Comparison of ENCODE assay signal across 1 cellular context in the genomic region with DNA sequence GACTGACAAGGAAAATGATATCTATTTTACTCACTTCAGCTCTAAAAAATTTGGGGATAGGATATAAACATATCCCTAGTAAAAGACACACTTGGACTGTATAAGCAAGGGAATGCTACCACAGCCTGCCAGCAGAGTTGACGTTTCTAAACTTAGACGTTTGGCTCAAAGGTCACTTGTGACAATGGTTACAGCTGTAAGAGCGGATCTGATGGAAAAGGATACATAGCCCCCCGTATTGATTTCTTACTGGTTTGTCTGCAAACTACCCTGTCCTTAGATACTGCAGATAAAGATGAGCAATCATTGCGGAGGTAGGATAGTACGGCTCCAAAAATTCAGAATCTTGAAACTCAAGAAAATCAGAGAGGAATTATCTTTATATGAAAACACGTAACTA.
TF ChIP-seq lines count a peak whose summit lies in the region.

No MANE protein-coding gene starts in this region.

TF ChIP-seq in HepG2, 621 proteins besides CTCF, POLR2A, EP300 and RAD21 (continued from another document and continues in another):
- TF ChIP-seq, protein P1, sequence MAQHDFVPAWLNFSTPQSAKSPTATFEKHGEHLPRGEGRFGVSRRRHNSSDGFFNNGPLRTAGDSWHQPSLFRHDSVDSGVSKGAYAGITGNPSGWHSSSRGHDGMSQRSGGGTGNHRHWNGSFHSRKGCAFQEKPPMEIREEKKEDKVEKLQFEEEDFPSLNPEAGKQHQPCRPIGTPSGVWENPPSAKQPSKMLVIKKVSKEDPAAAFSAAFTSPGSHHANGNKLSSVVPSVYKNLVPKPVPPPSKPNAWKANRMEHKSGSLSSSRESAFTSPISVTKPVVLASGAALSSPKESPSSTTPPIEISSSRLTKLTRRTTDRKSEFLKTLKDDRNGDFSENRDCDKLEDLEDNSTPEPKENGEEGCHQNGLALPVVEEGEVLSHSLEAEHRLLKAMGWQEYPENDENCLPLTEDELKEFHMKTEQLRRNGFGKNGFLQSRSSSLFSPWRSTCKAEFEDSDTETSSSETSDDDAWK (CRISPR knock-in tag; IDR thresholded peaks at IDR 0.05) = no peak
- TF ChIP-seq MEF2D (CRISPR knock-in tag; IDR thresholded peaks at IDR 0.05) (peak; percentile 99), NAIF1 (CRISPR knock-in tag; IDR thresholded peaks at IDR 0.05; ENCODE audit: borderline replicate concordance) (peak; percentile 54; the same call in 1 of the 2 replicates), GATAD2A (CRISPR knock-in tag; IDR thresholded peaks at IDR 0.05) (peak; percentile 95), GFI1 (CRISPR knock-in tag; IDR thresholded peaks at IDR 0.05; ENCODE audit: borderline replicate concordance) (no peak), SETDB1 (CRISPR knock-in tag; IDR thresholded peaks at IDR 0.05; ENCODE audit: borderline replicate concordance) (no peak), KDM2A (CRISPR knock-in tag; IDR thresholded peaks at IDR 0.05; ENCODE audit: borderline replicate concordance, low read depth) (no peak), NR2F6 (IDR thresholded peaks at IDR 0.05) (peak; percentile 46; the same call in 1 of the 2 replicates), NR2F6 (CRISPR knock-in tag; IDR thresholded peaks at IDR 0.05) (peak; percentile 34; the same call in 1 of the 2 replicates), KLF6 (CRISPR knock-in tag; IDR thresholded peaks at IDR 0.05) (0 out of 2 replicates have a peak, but pooled peaks have one; percentile 25), CREM (IDR thresholded peaks at IDR 0.05) (peak; percentile 65; the same call in 1 of the 2 replicates), CREM (CRISPR knock-in tag; IDR thresholded peaks at IDR 0.05) (no peak), HOXA9 (CRISPR knock-in tag; IDR thresholded peaks at IDR 0.05; ENCODE audit: borderline replicate concordance) (no peak), NR2C2 (CRISPR knock-in tag; IDR thresholded peaks at IDR 0.05; ENCODE audit: borderline replicate concordance) (no peak), KMT2B (CRISPR knock-in tag; IDR thresholded peaks at IDR 0.05) (no peak), ZNF510 (CRISPR knock-in tag; IDR thresholded peaks at IDR 0.05; ENCODE audit: low read depth) (no peak), MAFK (conservative IDR thresholded peaks at IDR 0.05 in 1 of 2, IDR thresholded peaks at IDR 0.05 in 1 of 2; ENCODE audit: low read length in 2 of 2) (no peak), ZMYM4 (CRISPR knock-in tag; IDR thresholded peaks at IDR 0.05) (peak; percentile 68; the same call in 1 of the 2 replicates), ZFP82 (CRISPR knock-in tag; IDR thresholded peaks at IDR 0.05; ENCODE audit: borderline replicate concordance) (no peak), GTF2F1 (IDR thresholded peaks at IDR 0.05; ENCODE audit: low read length) (no peak), FOXA3 (CRISPR knock-in tag; IDR thresholded peaks at IDR 0.05) (peak; percentile 74), SNAI1 (CRISPR knock-in tag; IDR thresholded peaks at IDR 0.05; ENCODE audit: borderline replicate concordance) (no peak), FOXK1 (CRISPR knock-in tag; IDR thresholded peaks at IDR 0.05; ENCODE audit: borderline replicate concordance, low read depth) (peak; percentile 65; the same call in 1 of the 2 replicates), XBP1 (CRISPR knock-in tag; IDR thresholded peaks at IDR 0.05) (no peak), KAT2B (IDR thresholded peaks at IDR 0.05; ENCODE audit: borderline replicate concordance, low read depth, low read length) (peak; percentile 34; the same call in 1 of the 2 replicates), ZNF670 (CRISPR knock-in tag; IDR thresholded peaks at IDR 0.05; ENCODE audit: borderline replicate concordance) (peak; percentile 54; the same call in 1 of the 2 replicates), ZNF768 (CRISPR knock-in tag; IDR thresholded peaks at IDR 0.05) (no peak), FOXO1 (CRISPR knock-in tag; IDR thresholded peaks at IDR 0.05) (0 out of 2 replicates have a peak, but pooled peaks have one; percentile 23), ZNF446 (CRISPR knock-in tag; IDR thresholded peaks at IDR 0.05) (no peak)
- TF ChIP-seq, protein P2, sequence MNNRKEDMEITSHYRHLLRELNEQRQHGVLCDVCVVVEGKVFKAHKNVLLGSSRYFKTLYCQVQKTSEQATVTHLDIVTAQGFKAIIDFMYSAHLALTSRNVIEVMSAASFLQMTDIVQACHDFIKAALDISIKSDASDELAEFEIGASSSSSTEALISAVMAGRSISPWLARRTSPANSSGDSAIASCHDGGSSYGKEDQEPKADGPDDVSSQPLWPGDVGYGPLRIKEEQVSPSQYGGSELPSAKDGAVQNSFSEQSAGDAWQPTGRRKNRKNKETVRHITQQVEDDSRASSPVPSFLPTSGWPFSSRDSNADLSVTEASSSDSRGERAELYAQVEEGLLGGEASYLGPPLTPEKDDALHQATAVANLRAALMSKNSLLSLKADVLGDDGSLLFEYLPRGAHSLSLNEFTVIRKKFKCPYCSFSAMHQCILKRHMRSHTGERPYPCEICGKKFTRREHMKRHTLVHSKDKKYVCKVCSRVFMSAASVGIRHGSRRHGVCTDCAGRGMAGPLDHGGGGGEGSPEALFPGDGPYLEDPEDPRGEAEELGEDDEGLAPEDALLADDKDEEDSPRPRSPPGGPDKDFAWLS (CRISPR knock-in tag; IDR thresholded peaks at IDR 0.05; ENCODE audit: borderline replicate concordance) = no peak
- TF ChIP-seq, protein P3, sequence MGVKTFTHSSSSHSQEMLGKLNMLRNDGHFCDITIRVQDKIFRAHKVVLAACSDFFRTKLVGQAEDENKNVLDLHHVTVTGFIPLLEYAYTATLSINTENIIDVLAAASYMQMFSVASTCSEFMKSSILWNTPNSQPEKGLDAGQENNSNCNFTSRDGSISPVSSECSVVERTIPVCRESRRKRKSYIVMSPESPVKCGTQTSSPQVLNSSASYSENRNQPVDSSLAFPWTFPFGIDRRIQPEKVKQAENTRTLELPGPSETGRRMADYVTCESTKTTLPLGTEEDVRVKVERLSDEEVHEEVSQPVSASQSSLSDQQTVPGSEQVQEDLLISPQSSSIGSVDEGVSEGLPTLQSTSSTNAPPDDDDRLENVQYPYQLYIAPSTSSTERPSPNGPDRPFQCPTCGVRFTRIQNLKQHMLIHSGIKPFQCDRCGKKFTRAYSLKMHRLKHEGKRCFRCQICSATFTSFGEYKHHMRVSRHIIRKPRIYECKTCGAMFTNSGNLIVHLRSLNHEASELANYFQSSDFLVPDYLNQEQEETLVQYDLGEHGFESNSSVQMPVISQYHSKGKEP (CRISPR knock-in tag; IDR thresholded peaks at IDR 0.05) = no peak
- TF ChIP-seq, protein P4, sequence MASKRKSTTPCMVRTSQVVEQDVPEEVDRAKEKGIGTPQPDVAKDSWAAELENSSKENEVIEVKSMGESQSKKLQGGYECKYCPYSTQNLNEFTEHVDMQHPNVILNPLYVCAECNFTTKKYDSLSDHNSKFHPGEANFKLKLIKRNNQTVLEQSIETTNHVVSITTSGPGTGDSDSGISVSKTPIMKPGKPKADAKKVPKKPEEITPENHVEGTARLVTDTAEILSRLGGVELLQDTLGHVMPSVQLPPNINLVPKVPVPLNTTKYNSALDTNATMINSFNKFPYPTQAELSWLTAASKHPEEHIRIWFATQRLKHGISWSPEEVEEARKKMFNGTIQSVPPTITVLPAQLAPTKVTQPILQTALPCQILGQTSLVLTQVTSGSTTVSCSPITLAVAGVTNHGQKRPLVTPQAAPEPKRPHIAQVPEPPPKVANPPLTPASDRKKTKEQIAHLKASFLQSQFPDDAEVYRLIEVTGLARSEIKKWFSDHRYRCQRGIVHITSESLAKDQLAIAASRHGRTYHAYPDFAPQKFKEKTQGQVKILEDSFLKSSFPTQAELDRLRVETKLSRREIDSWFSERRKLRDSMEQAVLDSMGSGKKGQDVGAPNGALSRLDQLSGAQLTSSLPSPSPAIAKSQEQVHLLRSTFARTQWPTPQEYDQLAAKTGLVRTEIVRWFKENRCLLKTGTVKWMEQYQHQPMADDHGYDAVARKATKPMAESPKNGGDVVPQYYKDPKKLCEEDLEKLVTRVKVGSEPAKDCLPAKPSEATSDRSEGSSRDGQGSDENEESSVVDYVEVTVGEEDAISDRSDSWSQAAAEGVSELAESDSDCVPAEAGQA (IDR thresholded peaks at IDR 0.05; ENCODE audit: low read depth) = no peak
- TF ChIP-seq, protein P4 (CRISPR knock-in tag; IDR thresholded peaks at IDR 0.05; ENCODE audit: borderline replicate concordance) = no peak
- TF ChIP-seq, protein P5, sequence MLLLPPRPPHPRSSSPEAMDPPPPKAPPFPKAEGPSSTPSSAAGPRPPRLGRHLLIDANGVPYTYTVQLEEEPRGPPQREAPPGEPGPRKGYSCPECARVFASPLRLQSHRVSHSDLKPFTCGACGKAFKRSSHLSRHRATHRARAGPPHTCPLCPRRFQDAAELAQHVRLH (CRISPR knock-in tag; IDR thresholded peaks at IDR 0.05; ENCODE audit: borderline replicate concordance, low read depth) = no peak
- TF ChIP-seq, protein P6, sequence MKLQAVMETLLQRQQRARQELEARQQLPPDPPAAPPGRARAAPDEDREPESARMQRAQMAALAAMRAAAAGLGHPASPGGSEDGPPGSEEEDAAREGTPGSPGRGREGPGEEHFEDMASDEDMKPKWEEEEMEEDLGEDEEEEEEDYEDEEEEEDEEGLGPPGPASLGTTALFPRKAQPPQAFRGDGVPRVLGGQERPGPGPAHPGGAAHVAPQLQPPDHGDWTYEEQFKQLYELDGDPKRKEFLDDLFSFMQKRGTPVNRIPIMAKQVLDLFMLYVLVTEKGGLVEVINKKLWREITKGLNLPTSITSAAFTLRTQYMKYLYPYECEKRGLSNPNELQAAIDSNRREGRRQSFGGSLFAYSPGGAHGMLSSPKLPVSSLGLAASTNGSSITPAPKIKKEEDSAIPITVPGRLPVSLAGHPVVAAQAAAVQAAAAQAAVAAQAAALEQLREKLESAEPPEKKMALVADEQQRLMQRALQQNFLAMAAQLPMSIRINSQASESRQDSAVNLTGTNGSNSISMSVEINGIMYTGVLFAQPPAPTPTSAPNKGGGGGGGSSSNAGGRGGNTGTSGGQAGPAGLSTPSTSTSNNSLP (IDR thresholded peaks at IDR 0.05; ENCODE audit: low read depth, low read length) = 0 out of 2 replicates have a peak, but pooled peaks have one; percentile 16
- TF ChIP-seq, protein P7, sequence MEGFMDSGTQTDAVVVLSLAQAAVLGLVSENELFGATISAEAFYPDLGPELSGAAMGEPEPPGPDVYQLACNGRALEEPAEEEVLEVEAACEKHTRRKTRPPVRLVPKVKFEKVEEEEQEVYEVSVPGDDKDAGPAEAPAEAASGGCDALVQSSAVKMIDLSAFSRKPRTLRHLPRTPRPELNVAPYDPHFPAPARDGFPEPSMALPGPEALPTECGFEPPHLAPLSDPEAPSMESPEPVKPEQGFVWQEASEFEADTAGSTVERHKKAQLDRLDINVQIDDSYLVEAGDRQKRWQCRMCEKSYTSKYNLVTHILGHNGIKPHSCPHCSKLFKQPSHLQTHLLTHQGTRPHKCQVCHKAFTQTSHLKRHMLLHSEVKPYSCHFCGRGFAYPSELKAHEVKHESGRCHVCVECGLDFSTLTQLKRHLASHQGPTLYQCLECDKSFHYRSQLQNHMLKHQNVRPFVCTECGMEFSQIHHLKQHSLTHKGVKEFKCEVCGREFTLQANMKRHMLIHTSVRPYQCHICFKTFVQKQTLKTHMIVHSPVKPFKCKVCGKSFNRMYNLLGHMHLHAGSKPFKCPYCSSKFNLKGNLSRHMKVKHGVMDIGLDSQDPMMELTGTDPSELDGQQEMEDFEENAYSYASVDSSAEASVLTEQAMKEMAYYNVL (CRISPR knock-in tag; IDR thresholded peaks at IDR 0.05; ENCODE audit: borderline replicate concordance) = peak; percentile 49; the same call in 1 of the 2 replicates
- TF ChIP-seq, protein P8, sequence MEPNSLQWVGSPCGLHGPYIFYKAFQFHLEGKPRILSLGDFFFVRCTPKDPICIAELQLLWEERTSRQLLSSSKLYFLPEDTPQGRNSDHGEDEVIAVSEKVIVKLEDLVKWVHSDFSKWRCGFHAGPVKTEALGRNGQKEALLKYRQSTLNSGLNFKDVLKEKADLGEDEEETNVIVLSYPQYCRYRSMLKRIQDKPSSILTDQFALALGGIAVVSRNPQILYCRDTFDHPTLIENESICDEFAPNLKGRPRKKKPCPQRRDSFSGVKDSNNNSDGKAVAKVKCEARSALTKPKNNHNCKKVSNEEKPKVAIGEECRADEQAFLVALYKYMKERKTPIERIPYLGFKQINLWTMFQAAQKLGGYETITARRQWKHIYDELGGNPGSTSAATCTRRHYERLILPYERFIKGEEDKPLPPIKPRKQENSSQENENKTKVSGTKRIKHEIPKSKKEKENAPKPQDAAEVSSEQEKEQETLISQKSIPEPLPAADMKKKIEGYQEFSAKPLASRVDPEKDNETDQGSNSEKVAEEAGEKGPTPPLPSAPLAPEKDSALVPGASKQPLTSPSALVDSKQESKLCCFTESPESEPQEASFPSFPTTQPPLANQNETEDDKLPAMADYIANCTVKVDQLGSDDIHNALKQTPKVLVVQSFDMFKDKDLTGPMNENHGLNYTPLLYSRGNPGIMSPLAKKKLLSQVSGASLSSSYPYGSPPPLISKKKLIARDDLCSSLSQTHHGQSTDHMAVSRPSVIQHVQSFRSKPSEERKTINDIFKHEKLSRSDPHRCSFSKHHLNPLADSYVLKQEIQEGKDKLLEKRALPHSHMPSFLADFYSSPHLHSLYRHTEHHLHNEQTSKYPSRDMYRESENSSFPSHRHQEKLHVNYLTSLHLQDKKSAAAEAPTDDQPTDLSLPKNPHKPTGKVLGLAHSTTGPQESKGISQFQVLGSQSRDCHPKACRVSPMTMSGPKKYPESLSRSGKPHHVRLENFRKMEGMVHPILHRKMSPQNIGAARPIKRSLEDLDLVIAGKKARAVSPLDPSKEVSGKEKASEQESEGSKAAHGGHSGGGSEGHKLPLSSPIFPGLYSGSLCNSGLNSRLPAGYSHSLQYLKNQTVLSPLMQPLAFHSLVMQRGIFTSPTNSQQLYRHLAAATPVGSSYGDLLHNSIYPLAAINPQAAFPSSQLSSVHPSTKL (CRISPR knock-in tag; IDR thresholded peaks at IDR 0.05) = peak; percentile 90
- TF ChIP-seq, protein P9, sequence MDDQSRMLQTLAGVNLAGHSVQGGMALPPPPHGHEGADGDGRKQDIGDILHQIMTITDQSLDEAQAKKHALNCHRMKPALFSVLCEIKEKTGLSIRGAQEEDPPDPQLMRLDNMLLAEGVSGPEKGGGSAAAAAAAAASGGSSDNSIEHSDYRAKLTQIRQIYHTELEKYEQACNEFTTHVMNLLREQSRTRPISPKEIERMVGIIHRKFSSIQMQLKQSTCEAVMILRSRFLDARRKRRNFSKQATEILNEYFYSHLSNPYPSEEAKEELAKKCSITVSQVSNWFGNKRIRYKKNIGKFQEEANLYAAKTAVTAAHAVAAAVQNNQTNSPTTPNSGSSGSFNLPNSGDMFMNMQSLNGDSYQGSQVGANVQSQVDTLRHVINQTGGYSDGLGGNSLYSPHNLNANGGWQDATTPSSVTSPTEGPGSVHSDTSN (CRISPR knock-in tag; IDR thresholded peaks at IDR 0.05; ENCODE audit: borderline replicate concordance) = no peak
